8 cellular contexts compared by ENCODE assay signal in genomic region chr3:120785832-120786231, GRCh38. TPM values are rescaled to one million over a fixed set of nuclear protein-coding genes. Genes with fewer than 3 reads are reported as not detected.
DNase-seq lines count a peak whose midpoint lies in the region; ATAC-seq and TF ChIP-seq lines count a peak whose summit lies in the region.
"Not testable (repeated sequence)": the region's sequence is repeated elsewhere in the genome, so short reads cannot be mapped to it uniquely, and the experiment has no call there.

No MANE protein-coding gene starts in this region.

- DNase-seq in GM03348 (ENCODE audit: low spot score) = peak; percentile 37
- DNase-seq in HCEC 1CT = peak; percentile 39
- peak; percentile 85 for DNase-seq in fibroblast of the aortic adventitia (ENCODE audit: low read depth)

- peak; percentile 77 for ATAC-seq in GM18907 (IDR thresholded peaks at IDR 0.05; ENCODE audit: unreplicated experiment)
- ATAC-seq in GM21360 (IDR thresholded peaks at IDR 0.05; ENCODE audit: unreplicated experiment) = peak; percentile 51
- peak; percentile 40 for ATAC-seq in HG03039 (IDR thresholded peaks at IDR 0.05; ENCODE audit: unreplicated experiment)
- peak; percentile 60 for ATAC-seq in HG03457 (IDR thresholded peaks at IDR 0.05; ENCODE audit: unreplicated experiment)

- not testable (repeated sequence) for TF ChIP-seq CTCF in WI38 (IDR thresholded peaks at IDR 0.05; ENCODE audit: low read depth, low read length); fibroblast of the aortic adventitia (IDR thresholded peaks at IDR 0.05; ENCODE audit: insufficient read depth, low read length)

- H3K4me3 ChIP-seq in WI38 (ENCODE audit: low read depth, low read length) = peak overlapping the region; percentile 10; the same call in 1 of the 2 replicates
- not testable (repeated sequence) for H3K4me3 ChIP-seq in fibroblast of the aortic adventitia (ENCODE audit: low read depth, low read length)

RNA-seq across cellular contexts. Expression of gene GTF2E1, which starts 43.3 kb away (rescaled TPM):
- total RNA-seq in fibroblast of the aortic adventitia (ENCODE audit: low replicate concordance) = 15.5 and 16.9 TPM in 2 replicates

RNA-seq across cellular contexts. Expression of gene RABL3, which starts 43.5 kb away (rescaled TPM):
- 10.0 and 18.3 TPM in 2 replicates for total RNA-seq in fibroblast of the aortic adventitia (ENCODE audit: low replicate concordance)
